ENCODE assay signal across 16 cellular contexts in genomic region chr1:29290414-29290980, GRCh38. TPM values are rescaled to one million over a fixed set of nuclear protein-coding genes. Genes with fewer than 3 reads are reported as not detected.
DNase-seq lines count a peak whose midpoint lies in the region; ATAC-seq and TF ChIP-seq lines count a peak whose summit lies in the region.
"Had no signal": no experiment of that assay in that cellular context is flagged by ENCODE, and none has a peak within 500 bp of the region (broad histone marks: within the 10 kb centered on the region; RNA-seq: fewer than 3 reads in every experiment).

No MANE protein-coding gene starts in this region.

- H3K27ac Mint-ChIP-seq in HFFc6 (peak overlapping the region; percentile 52; the same call in 1 of the 2 replicates), endodermal cell (peak overlapping the region; percentile 8), neural crest cell (ENCODE audit: unreplicated experiment) (peak overlapping the region; percentile 70)
- H3K27ac Mint-ChIP-seq: CD8-positive, alpha-beta T cell had no signal

- H3K4me3 Mint-ChIP-seq in HFFc6 (no peak overlapping the region), endodermal cell (no peak overlapping the region), neural crest cell (no peak overlapping the region)
- H3K4me3 Mint-ChIP-seq: CD8-positive, alpha-beta T cell had no signal

- no peak overlapping the region for H3K4me3 ChIP-seq in endodermal cell (ENCODE audit: low read length)
- no peak overlapping the region for H3K4me3 ChIP-seq in body of pancreas

- ATAC-seq in HG03442 (IDR thresholded peaks at IDR 0.05; ENCODE audit: unreplicated experiment) (no peak), body of pancreas (no peak)
- ATAC-seq: CD8-positive, alpha-beta T cell; Right ventricle myocardium inferior had no signal

- TF ChIP-seq CTCF in HFFc6 (IDR thresholded peaks at IDR 0.05) = no peak
- TF ChIP-seq CTCF in endodermal cell (conservative IDR thresholded peaks at IDR 0.05) = no peak
- TF ChIP-seq CTCF in neural crest cell (conservative IDR thresholded peaks at IDR 0.05) = no peak
- no peak for TF ChIP-seq CTCF in body of pancreas (IDR thresholded peaks at IDR 0.05)

- H3K27ac ChIP-seq in endodermal cell (ENCODE audit: low read depth, low read length) = no peak overlapping the region
- no peak overlapping the region for H3K27ac ChIP-seq in body of pancreas

- H3K36me3 Mint-ChIP-seq in HFFc6 (ENCODE audit: low read depth) (no peaks in the 10 kb centered on the region), endodermal cell (ENCODE audit: low read depth) (peaks cover 35% of the 10 kb centered on the region), neural crest cell (ENCODE audit: low read depth) (no peaks in the 10 kb centered on the region)
- H3K36me3 Mint-ChIP-seq: CD8-positive, alpha-beta T cell had no signal

- H3K36me3 ChIP-seq in endodermal cell (ENCODE audit: control insufficient read depth, insufficient read depth, low read length) (no peaks in the 10 kb centered on the region), body of pancreas (replicated peaks in 1 of 2; ENCODE audit: insufficient read depth in 1 of 2, low read depth in 2 of 2) (no peaks in the 10 kb centered on the region)

- H3K4me1 ChIP-seq in endodermal cell (ENCODE audit: control insufficient read depth, insufficient read depth, low read length) (no peaks in the 10 kb centered on the region), body of pancreas (no peaks in the 10 kb centered on the region)

- intact Hi-C loops in body of pancreas (cut with DNase I) = no loop called here

- peaks cover 10% of the 10 kb centered on the region for H3K4me1 Mint-ChIP-seq in HFFc6 (ENCODE audit: low read depth)
- H3K4me1 Mint-ChIP-seq in endodermal cell = no peaks in the 10 kb centered on the region
- no peaks in the 10 kb centered on the region for H3K4me1 Mint-ChIP-seq in neural crest cell

- DNase-seq in EH (ENCODE audit: low read depth) (peak; percentile 53), HFFc6 (peak; percentile 11), endodermal cell (peak; percentile 39), neural crest cell (ENCODE audit: low read depth, low spot score) (no peak), body of pancreas (no peak), NCI-H774 (lab: John Stamatoyannopoulos, UW) (no peak)
- DNase-seq in activated CD4-positive, CD25-positive, alpha-beta regulatory T cell (lab: John Stamatoyannopoulos, UW) = no peak
- DNase-seq: ACHN; CD8-positive, alpha-beta T cell; NCI-H1048; NCI-H1694; NCI-H2107; NCI-H446 treated with DMSO at 0.1 percent for 48 hours; NCI-H748 treated with DMSO at 0.1 percent for 48 hours had no signal

- TF ChIP-seq POLR2A in body of pancreas (IDR thresholded peaks at IDR 0.05) = no peak

- H3K9me3 ChIP-seq in endodermal cell (ENCODE audit: control insufficient read depth, low read length) = no peaks in the 10 kb centered on the region
- H3K9me3 ChIP-seq in body of pancreas = no peaks in the 10 kb centered on the region

- no peaks in the 10 kb centered on the region for H3K27me3 ChIP-seq in endodermal cell (ENCODE audit: control insufficient read depth, insufficient read depth, low read length, poor library complexity, severe bottlenecking)
- H3K27me3 ChIP-seq in body of pancreas = no peaks in the 10 kb centered on the region

- H3K9ac ChIP-seq in endodermal cell (ENCODE audit: extremely low read depth, low read length, poor library complexity, severe bottlenecking) = no peak overlapping the region

- no peaks in the 10 kb centered on the region for H3K9me3 Mint-ChIP-seq in HFFc6
- no peaks in the 10 kb centered on the region for H3K9me3 Mint-ChIP-seq in endodermal cell
- H3K9me3 Mint-ChIP-seq in neural crest cell = no peaks in the 10 kb centered on the region
- H3K9me3 Mint-ChIP-seq: CD8-positive, alpha-beta T cell had no signal

- 90 to 93% methylated on average over 9 to 11 of the region's 11 CpGs for WGBS in endodermal cell (ENCODE audit: insufficient coverage in 1 of 2, insufficient read length in 1 of 2), 2 experiments
- 83 to 90% methylated on average over 11 of the region's 11 CpGs for WGBS in body of pancreas, 2 donors

- H3K27me3 Mint-ChIP-seq in HFFc6 (ENCODE audit: insufficient read depth) = no peaks in the 10 kb centered on the region; the same call in 1 of the 2 replicates
- no peaks in the 10 kb centered on the region for H3K27me3 Mint-ChIP-seq in endodermal cell (ENCODE audit: insufficient read depth)
- no peaks in the 10 kb centered on the region for H3K27me3 Mint-ChIP-seq in neural crest cell (ENCODE audit: low read depth)

RNA-seq across cellular contexts. Expression of gene PTPRU, which starts 54.2 kb away (rescaled TPM):
- total RNA-seq in HFFc6 (2021; fragmentation: NEBNext Ultra II Directional; extraction: Animal tissue kit (Norgen Biotek cat#: 25700)) = 1 to 10 TPM; 5.6 to 8.1 (median 7.0) TPM
- 10 to 100 TPM; 49.8 to 73.1 TPM for total RNA-seq in endodermal cell
- polyA plus RNA-seq in endodermal cell (2013, experiment 1 of 2) = 39.5 TPM
- polyA plus RNA-seq in endodermal cell (2013, experiment 2 of 2) = 36.6 TPM
- 4.8 and 5.1 TPM in 2 replicates for total RNA-seq in neural crest cell
- total RNA-seq in body of pancreas = 10 to 100 TPM; 24.1 to 40.2 TPM

RNA-seq across cellular contexts. Expression of gene MECR, which starts 59.8 kb away (rescaled TPM):
- 10 to 100 TPM; 20.5 to 27.1 (median 21.9) TPM for total RNA-seq in HFFc6 (2021; fragmentation: NEBNext Ultra II Directional; extraction: Animal tissue kit (Norgen Biotek cat#: 25700))
- total RNA-seq in endodermal cell (10 to 100 TPM; 33.3 to 38.2 TPM), neural crest cell (24.6 and 28.4 TPM in 2 replicates), body of pancreas (10 to 100 TPM; 10.6 to 30.7 TPM)
- polyA plus RNA-seq in endodermal cell (2013, experiment 1 of 2) = 35.9 TPM
- polyA plus RNA-seq in endodermal cell (2013, experiment 2 of 2) = 30.3 TPM

Comparison
In these comparisons a context has a peak if more than half of its experiments do, and no peak if none do; other contexts are left out.
1. DNase-seq: peak in EH (single experiment), HFFc6 (single experiment) and endodermal cell (single experiment); none in neural crest cell (single experiment), body of pancreas (0 of 4), activated CD4-positive, CD25-positive, alpha-beta regulatory T cell (0 of 4) and NCI-H774 (single experiment).
2. H3K27ac Mint-ChIP-seq: peak in every context shown above with its lines; median percentile 70 in neural crest cell; 52 in HFFc6; 8 in endodermal cell.